ENCODE assay signal across 17 cellular contexts in genomic region chrX:153492543-153492942, GRCh38. TPM values are rescaled to one million over a fixed set of nuclear protein-coding genes. Genes with fewer than 3 reads are reported as not detected.
A peak's percentile ranks its signal among the peaks of the same experiment; 100 is the strongest.
DNase-seq lines count a peak whose midpoint lies in the region; ATAC-seq and TF ChIP-seq lines count a peak whose summit lies in the region.
"Had no signal": no experiment of that assay in that cellular context is flagged by ENCODE, and none has a peak within 500 bp of the region (broad histone marks: within the 10 kb centered on the region; RNA-seq: fewer than 3 reads in every experiment).

No MANE protein-coding gene starts in this region.

- TF ChIP-seq EP300 in stomach (IDR thresholded peaks at IDR 0.05): no peak

- intact Hi-C loops in left ventricle myocardium inferior (cut with micrococcal nuclease): no loop called here
- intact Hi-C loops in Right ventricle myocardium inferior (cut with DNase I): no loop called here
- intact Hi-C loops in body of pancreas (cut with DNase I): no loop called here
- intact Hi-C loops in stomach (cut with DNase I; ENCODE audit: low total_unique reads): no loop called here

- H3K27me3 ChIP-seq in left ventricle myocardium inferior (ENCODE audit: low read depth): peaks cover 5% of the 10 kb centered on the region
- H3K27me3 ChIP-seq in WERI-Rb-1 (ENCODE audit: insufficient read depth, low read depth, severe bottlenecking): peaks cover 30% of the 10 kb centered on the region
- H3K27me3 ChIP-seq in mesenchymal stem cell (ENCODE audit: control insufficient read depth in 1 of 2, insufficient read depth in 1 of 2, low read length in 2 of 2): peaks cover 0 to 2% of the 10 kb centered on the region in 2 experiments
- H3K27me3 ChIP-seq in body of pancreas: no peaks in the 10 kb centered on the region
- H3K27me3 ChIP-seq in stomach: peaks cover 3 to 25% (median 22%) of the 10 kb centered on the region in 3 donors

- no peak overlapping the region for H4K91ac ChIP-seq in mesenchymal stem cell (ENCODE audit: low read length)

- H2BK15ac ChIP-seq in mesenchymal stem cell (ENCODE audit: low read depth, poor library complexity, severe bottlenecking): no peak overlapping the region

- H3K4ac ChIP-seq in mesenchymal stem cell (ENCODE audit: low read depth in 1 of 2, low read length in 2 of 2): peak overlapping the region in 1 of 2 experiments; percentile 7

- peak overlapping the region; percentile 17 to 44 for H2BK12ac ChIP-seq in mesenchymal stem cell (ENCODE audit: low read length in 2 of 2)

- 76% methylated on average over 11 of the region's 12 CpGs for WGBS in mesenchymal stem cell
- 64 to 82% methylated on average over 9 to 10 of the region's 12 CpGs for WGBS in body of pancreas, 2 donors
- 78 to 89% (median 82%) methylated on average over 9 to 12 of the region's 12 CpGs for WGBS in stomach, 5 donors

- H2BK120ac ChIP-seq in mesenchymal stem cell (ENCODE audit: low read depth, low read length): no peak overlapping the region

- TF ChIP-seq CTCF in left ventricle myocardium inferior (IDR thresholded peaks at IDR 0.05; ENCODE audit: borderline replicate concordance): no peak
- no peak for TF ChIP-seq CTCF in WERI-Rb-1 (IDR thresholded peaks at IDR 0.05; ENCODE audit: low read depth, low read length)
- TF ChIP-seq CTCF in body of pancreas (IDR thresholded peaks at IDR 0.05): no peak
- no peak for TF ChIP-seq CTCF in stomach (IDR thresholded peaks at IDR 0.05)

- no peak overlapping the region for H3K23ac ChIP-seq in mesenchymal stem cell (ENCODE audit: low read length in 2 of 2)

- no peak overlapping the region for H2AK5ac ChIP-seq in mesenchymal stem cell (ENCODE audit: low read length, severe bottlenecking)

- H3K4me1 ChIP-seq in left ventricle myocardium inferior (peaks cover 23% of the 10 kb centered on the region), mesenchymal stem cell (ENCODE audit: control insufficient read depth, insufficient read depth, low read depth, low read length) (peaks cover 50% of the 10 kb centered on the region), body of pancreas (peaks cover 7% of the 10 kb centered on the region), stomach (peaks cover 8 to 26% (median 17%) of the 10 kb centered on the region in 4 donors)

- ATAC-seq in Right ventricle myocardium inferior (no peak), body of pancreas (no peak)
- ATAC-seq: GM23338 had no signal

- no peaks in the 10 kb centered on the region for H3K79me1 ChIP-seq in mesenchymal stem cell (replicated peaks; ENCODE audit: low read length, poor library complexity, severe bottlenecking)

- no peak overlapping the region for H3K4me3 ChIP-seq in left ventricle myocardium inferior
- H3K4me3 ChIP-seq in WERI-Rb-1 (ENCODE audit: low read depth, low read length): no peak overlapping the region
- no peak overlapping the region for H3K4me3 ChIP-seq in mesenchymal stem cell (ENCODE audit: insufficient read depth in 1 of 2, low read depth in 1 of 2, low read length in 2 of 2)
- no peak overlapping the region for H3K4me3 ChIP-seq in body of pancreas
- no peak overlapping the region for H3K4me3 ChIP-seq in stomach
- H3K4me3 ChIP-seq: GM23338 had no signal

- H3K4me2 ChIP-seq in mesenchymal stem cell (ENCODE audit: low read length, poor library complexity, severe bottlenecking): no peak overlapping the region
- H3K4me2 ChIP-seq: GM23338 had no signal

- no peak for DNase-seq in left ventricle myocardium inferior
- no peak for DNase-seq in Right ventricle myocardium inferior (ENCODE audit: missing footprints)
- DNase-seq in WERI-Rb-1: no peak
- no peak for DNase-seq in mesenchymal stem cell
- DNase-seq in HCEC 1CT: no peak
- DNase-seq in body of pancreas: no peak
- no peak for DNase-seq in amygdala (lab: John Stamatoyannopoulos, UW)
- no peak for DNase-seq in stomach
- DNase-seq: AML-193; C1 segment of cervical spinal cord; Calu3; CD4-positive, alpha-beta T cell; DMS153; DMS79 treated with DMSO at 0.1 percent for 48 hours; H7 had no signal

- peak overlapping the region; percentile 52 for H3K27ac ChIP-seq in left ventricle myocardium inferior (replicated peaks)
- peak overlapping the region; percentile 65; the same call in 1 of the 2 replicates for H3K27ac ChIP-seq in WERI-Rb-1
- no peak overlapping the region for H3K27ac ChIP-seq in mesenchymal stem cell (ENCODE audit: low read length, poor library complexity, severe bottlenecking)
- no peak overlapping the region for H3K27ac ChIP-seq in body of pancreas
- H3K27ac ChIP-seq in stomach: no peak overlapping the region
- H3K27ac ChIP-seq: 22Rv1 had no signal

- no peak overlapping the region for H2BK5ac ChIP-seq in mesenchymal stem cell (ENCODE audit: low read depth, low read length, poor library complexity, severe bottlenecking)

- H3K36me3 ChIP-seq in left ventricle myocardium inferior (no peaks in the 10 kb centered on the region), WERI-Rb-1 (no peaks in the 10 kb centered on the region), mesenchymal stem cell (ENCODE audit: control insufficient read depth in 1 of 2, insufficient read depth in 2 of 2, low read depth in 1 of 2, low read length in 2 of 2) (no peaks in the 10 kb centered on the region), body of pancreas (replicated peaks in 1 of 2; ENCODE audit: insufficient read depth in 1 of 2, low read depth in 2 of 2) (no peaks in the 10 kb centered on the region), stomach (no peaks in the 10 kb centered on the region)

- no peak overlapping the region for H4K8ac ChIP-seq in mesenchymal stem cell (ENCODE audit: low read length)

- TF ChIP-seq POLR2A in body of pancreas (IDR thresholded peaks at IDR 0.05): no peak
- TF ChIP-seq POLR2A in stomach (IDR thresholded peaks at IDR 0.05): no peak

- H3K18ac ChIP-seq in mesenchymal stem cell (ENCODE audit: low read depth in 1 of 2, low read length in 2 of 2): no peak overlapping the region

- H3K14ac ChIP-seq in mesenchymal stem cell (ENCODE audit: low read length in 2 of 2): no peak overlapping the region

- H3K9ac ChIP-seq in mesenchymal stem cell (ENCODE audit: low read length): no peak overlapping the region

- no peaks in the 10 kb centered on the region for H3K9me3 ChIP-seq in left ventricle myocardium inferior (replicated peaks)
- no peaks in the 10 kb centered on the region for H3K9me3 ChIP-seq in WERI-Rb-1 (ENCODE audit: severe bottlenecking)
- H3K9me3 ChIP-seq in mesenchymal stem cell (ENCODE audit: control insufficient read depth, low read length): no peaks in the 10 kb centered on the region
- no peaks in the 10 kb centered on the region for H3K9me3 ChIP-seq in body of pancreas
- no peaks in the 10 kb centered on the region for H3K9me3 ChIP-seq in stomach

- no peak overlapping the region for H2AFZ ChIP-seq in mesenchymal stem cell (ENCODE audit: low read depth, low read length)
- H2AFZ ChIP-seq: GM23338 had no signal

RNA-seq across cellular contexts. Expression of gene BGN, which starts 2.2 kb away (rescaled TPM):
- total RNA-seq in left ventricle myocardium inferior (84.3 TPM), Right ventricle myocardium inferior (42.2 TPM), body of pancreas (10 to 100 TPM; 30.7 to 34.0 TPM), stomach (10 to 100 TPM in 3 of 5 donors, 1 to 10 TPM in 2; 6.2 to 64.3 (median 21.9) TPM)
- polyA plus RNA-seq in mesenchymal stem cell (2013, experiment 1 of 2): 9.9 TPM
- polyA plus RNA-seq in mesenchymal stem cell (2013, experiment 2 of 2): 8.6 TPM
- polyA plus RNA-seq in stomach: 10 to 100 TPM in 2 of 3 donors, 1 to 10 TPM in 1; 9.3 to 22.7 (median 10.5) TPM
- total RNA-seq: Calu3; CD4-positive, alpha-beta T cell had no signal

RNA-seq across cellular contexts. Expression of gene HAUS7, which starts 22.2 kb away (rescaled TPM):
- 17.0 TPM for total RNA-seq in left ventricle myocardium inferior
- total RNA-seq in Right ventricle myocardium inferior: 18.5 TPM
- 6.9 TPM for polyA plus RNA-seq in mesenchymal stem cell (2013, experiment 1 of 2)
- polyA plus RNA-seq in mesenchymal stem cell (2013, experiment 2 of 2): 7.2 TPM
- 10 to 100 TPM in 1 of 2 donors, 1 to 10 TPM in 1; 3.1 to 38.2 TPM for total RNA-seq in body of pancreas
- 10 to 100 TPM in 2 of 5 donors, 1 to 10 TPM in 3; 1.8 to 17.9 (median 6.4) TPM for total RNA-seq in stomach
- 10 to 100 TPM; 31.3 to 75.3 (median 41.7) TPM for polyA plus RNA-seq in stomach

RNA-seq across cellular contexts. Expression of gene ATP2B3, which starts 24.9 kb away (rescaled TPM):
- total RNA-seq in left ventricle myocardium inferior (not detected), Right ventricle myocardium inferior (not detected), body of pancreas (not detected), stomach (under 1 TPM in 1 of 5 donors, not detected in 4; 0.55 TPM)
- 0.06 TPM for polyA plus RNA-seq in mesenchymal stem cell (2013, experiment 1 of 2)
- polyA plus RNA-seq in mesenchymal stem cell (2013, experiment 2 of 2): not detected
- polyA plus RNA-seq in stomach: under 1 TPM in 1 of 3 donors, not detected in 2; 0.03 TPM
- total RNA-seq: Calu3; CD4-positive, alpha-beta T cell; H7 had no signal
- polyA plus RNA-seq: GM23338 had no signal

RNA-seq across cellular contexts. Expression of gene TREX2, which starts 46.7 kb away (rescaled TPM):
- total RNA-seq in left ventricle myocardium inferior (not detected), Right ventricle myocardium inferior (not detected), body of pancreas (1 to 10 TPM; 1.0 to 1.6 TPM), stomach (10 to 100 TPM in 1 of 5 donors, 1 to 10 TPM in 2, not detected in 2; 2.2 to 13.3 (median 5.1) TPM)
- polyA plus RNA-seq in mesenchymal stem cell (2013, experiment 1 of 2): 0.03 TPM
- 0.10 TPM for polyA plus RNA-seq in mesenchymal stem cell (2013, experiment 2 of 2)
- polyA plus RNA-seq in stomach: 1 to 10 TPM in 1 of 3 donors, under 1 TPM in 1, not detected in 1; 0.62 to 1.2 TPM

Comparison
In these comparisons a context has a peak if more than half of its experiments do, and no peak if none do; other contexts are left out.
1. H3K27ac ChIP-seq: peak in left ventricle myocardium inferior (single experiment) and WERI-Rb-1 (single experiment); none in mesenchymal stem cell (single experiment), body of pancreas (0 of 4) and stomach (0 of 5).